In genomic region chr1:204261266-204261665, GRCh38 we compare ENCODE assay signal across 29 cellular contexts. TPM values are rescaled to one million over a fixed set of nuclear protein-coding genes. Genes with fewer than 3 reads are reported as not detected.
"Had no signal": no experiment of that assay in that cellular context is flagged by ENCODE, and none has a peak within 500 bp of the region (broad histone marks: within the 10 kb centered on the region; RNA-seq: fewer than 3 reads in every experiment).

No MANE protein-coding gene starts in this region.

- FAIRE-seq: astrocyte had no signal

- ATAC-seq: activated CD4-positive, CD25-positive, alpha-beta regulatory T cell treated with anti-CD3 and anti-CD28 coated beads, Interleukin-2, amount 50 U/mL, for 24 hours; activated CD8-positive, alpha-beta T cell treated with anti-CD3 and anti-CD28 coated beads for 36 hours; activated T-cell treated with anti-CD3 and anti-CD28 coated beads, Interleukin-2, amount 50 U/mL, for 4 hours; activated T-helper 17 cell treated with anti-CD3 and anti-CD28 coated beads, Interleukin-2, amount 50 U/mL, for 72 hours; effector memory CD8-positive, alpha-beta T cell; foreskin keratinocyte; gastroesophageal sphincter; T-helper 17 cell had no signal

- H3K4me3 ChIP-seq: coronary artery, dorsolateral prefrontal cortex, esophagus muscularis mucosa, gastroesophageal sphincter had no signal

- H3K27me3 ChIP-seq: dorsolateral prefrontal cortex, foreskin keratinocyte had no signal

- H3K36me3 ChIP-seq: brain microvascular endothelial cell, gastroesophageal sphincter had no signal

- H3K4me1 ChIP-seq: foreskin keratinocyte had no signal

- H3K9me3 ChIP-seq: esophagus muscularis mucosa, gastroesophageal sphincter had no signal

- DNase-seq: activated B cell treated with CpG ODN at 0.5 μM for 24 hours; activated CD4-positive, alpha-beta T cell treated with anti-CD3 and anti-CD28 coated beads for 48 hours; activated CD4-positive, alpha-beta T cell treated with anti-CD3 and anti-CD28 coated beads, Interleukin-2, amount 50 U/mL, for 1 hour; activated CD4-positive, alpha-beta T cell treated with anti-CD3 and anti-CD28 coated beads, Interleukin-2, amount 50 U/mL, for 48 hours; activated CD8-positive, alpha-beta memory T cell treated with anti-CD3 and anti-CD28 coated beads for 24 hours; activated CD8-positive, alpha-beta T cell treated with anti-CD3 and anti-CD28 coated beads for 36 hours; activated effector memory CD4-positive, alpha-beta T cell treated with Interleukin-2 at 50 U/mL for 16 hours; activated gamma-delta T cell treated with Interleukin-2 at 50 U/mL for 16 hours; activated naive CD4-positive, alpha-beta T cell treated with anti-CD3 and anti-CD28 coated beads, Interleukin-2, amount 50 U/mL, for 16 hours; activated naive CD4-positive, alpha-beta T cell treated with Interleukin-2 at 50 U/mL for 16 hours; activated T-cell treated with anti-CD3 and anti-CD28 coated beads, Interleukin-2, amount 50 U/mL, for 4 hours; amniotic stem cell; anterior cingulate cortex; brain microvascular endothelial cell; dorsolateral prefrontal cortex; effector memory CD8-positive, alpha-beta T cell; erythroblast; foreskin keratinocyte; T-helper 1 cell; T-helper 17 cell; T1000; WERI-Rb-1 had no signal

- H3K27ac ChIP-seq: brain microvascular endothelial cell, coronary artery, esophagus muscularis mucosa, foreskin keratinocyte, gastroesophageal sphincter, WERI-Rb-1 had no signal

RNA-seq across cellular contexts. Expression of gene GOLT1A, which starts 47.5 kb away (rescaled TPM):
- total RNA-seq: activated B cell treated with CpG ODN at 0.5 μM for 24 hours; activated CD8-positive, alpha-beta T cell treated with anti-CD3 and anti-CD28 coated beads for 36 hours; activated T-cell treated with anti-CD3 and anti-CD28 coated beads, Interleukin-2, amount 50 U/mL, for 4 hours; glomerular endothelial cell had no signal
